Comparison of ENCODE assay signal across 12 cellular contexts in the genomic region with DNA sequence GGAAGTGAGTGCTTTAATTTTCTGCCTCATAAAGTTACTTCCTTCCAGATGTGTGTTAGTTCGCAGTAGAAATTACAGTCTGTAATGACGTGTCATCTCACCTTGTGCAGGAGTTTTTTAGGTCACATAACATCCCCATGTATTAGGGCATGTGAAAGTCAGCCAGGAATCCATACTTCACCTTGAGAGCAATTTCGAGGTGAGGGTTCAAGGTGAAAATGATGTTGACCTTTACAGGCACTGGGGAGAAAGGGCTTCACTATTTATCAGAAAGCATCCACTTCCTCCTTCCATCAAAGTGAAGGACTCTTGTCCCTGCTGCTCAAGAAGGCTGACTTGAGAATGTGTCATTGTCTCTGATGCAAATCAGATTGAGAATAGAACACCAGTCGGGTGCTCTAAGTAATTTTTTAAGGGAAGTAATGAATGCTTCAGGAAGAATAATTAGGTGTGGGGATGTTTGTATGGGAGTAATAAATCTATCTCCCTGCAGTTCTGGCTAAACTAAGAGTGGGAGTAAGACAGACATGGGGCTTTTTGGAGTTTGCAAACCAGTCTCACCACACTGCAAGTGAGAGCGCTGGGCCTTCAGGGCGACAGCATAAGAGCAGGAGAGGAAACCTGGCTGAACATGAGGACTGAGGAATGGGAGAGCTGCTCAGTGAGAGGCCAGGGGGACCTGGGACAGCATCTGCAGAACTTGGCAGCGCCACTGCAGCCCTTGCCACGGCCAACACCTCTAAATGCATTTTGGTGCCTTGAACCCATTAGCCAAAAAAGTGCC.
DNase-seq lines count a peak whose midpoint lies in the region; ATAC-seq and TF ChIP-seq lines count a peak whose summit lies in the region.
"Had no signal": no experiment of that assay in that cellular context is flagged by ENCODE, and none has a peak within 500 bp of the region (broad histone marks: within the 10 kb centered on the region; RNA-seq: fewer than 3 reads in every experiment).

No MANE protein-coding gene starts in this region.

- ATAC-seq in GM18867 (IDR thresholded peaks at IDR 0.05; ENCODE audit: unreplicated experiment) (peak; percentile 75), GM21529 (IDR thresholded peaks at IDR 0.05; ENCODE audit: unreplicated experiment) (peak; percentile 72), HG03139 (IDR thresholded peaks at IDR 0.05; ENCODE audit: unreplicated experiment) (peak; percentile 47), lower lobe of right lung (peak; percentile 45 to 69)
- no peak for ATAC-seq in CD8-positive, alpha-beta T cell

- 70 to 75% (median 72%) methylated on average over 8 of the region's 8 CpGs for WGBS in stomach, 5 donors

- H3K36me3 ChIP-seq in lower lobe of right lung (peaks cover 6% of the 10 kb centered on the region), stomach (peaks cover 0 to 4% (median 2%) of the 10 kb centered on the region in 4 donors)
- no peaks in the 10 kb centered on the region for H3K36me3 ChIP-seq in CD8-positive, alpha-beta T cell (ENCODE audit: insufficient read depth, low read length)

- no peak for TF ChIP-seq EP300 in stomach (IDR thresholded peaks at IDR 0.05)

- peaks cover 40% of the 10 kb centered on the region for H3K27me3 Mint-ChIP-seq in activated CD4-positive, alpha-beta memory T cell treated with anti-CD3 and anti-CD28 coated beads, Interleukin-2, amount 10 ng/mL, durations not matched to agents 7 days and 5 days
- H3K27me3 Mint-ChIP-seq in immature natural killer cell (ENCODE audit: low read depth in 3 of 3) = peaks cover 0 to 5% (median 5%) of the 10 kb centered on the region in 3 donors
- H3K27me3 Mint-ChIP-seq in CD8-positive, alpha-beta T cell (ENCODE audit: low read depth) = peaks cover 6% of the 10 kb centered on the region

- no peak for TF ChIP-seq POLR2A in stomach (IDR thresholded peaks at IDR 0.05)

- no peaks in the 10 kb centered on the region for H3K36me3 Mint-ChIP-seq in activated CD4-positive, alpha-beta memory T cell treated with anti-CD3 and anti-CD28 coated beads, Interleukin-2, amount 10 ng/mL, durations not matched to agents 7 days and 5 days (ENCODE audit: low read depth)
- no peaks in the 10 kb centered on the region for H3K36me3 Mint-ChIP-seq in immature natural killer cell
- H3K36me3 Mint-ChIP-seq in CD8-positive, alpha-beta T cell = no peaks in the 10 kb centered on the region

- no peaks in the 10 kb centered on the region for H3K4me1 Mint-ChIP-seq in activated CD4-positive, alpha-beta memory T cell treated with anti-CD3 and anti-CD28 coated beads, Interleukin-2, amount 10 ng/mL, durations not matched to agents 7 days and 5 days
- no peaks in the 10 kb centered on the region for H3K4me1 Mint-ChIP-seq in immature natural killer cell
- H3K4me1 Mint-ChIP-seq in CD8-positive, alpha-beta T cell (ENCODE audit: low read depth) = no peaks in the 10 kb centered on the region

- H3K9me3 ChIP-seq in lower lobe of right lung (no peaks in the 10 kb centered on the region), stomach (no peaks in the 10 kb centered on the region)
- H3K9me3 ChIP-seq in CD8-positive, alpha-beta T cell (ENCODE audit: low read length) = no peaks in the 10 kb centered on the region
- H3K9me3 ChIP-seq: heart right ventricle had no signal

- TF ChIP-seq CTCF in lower lobe of right lung (IDR thresholded peaks at IDR 0.05) = no peak
- no peak for TF ChIP-seq CTCF in stomach (IDR thresholded peaks at IDR 0.05)
- no peak for TF ChIP-seq CTCF in CD8-positive, alpha-beta T cell (IDR thresholded peaks at IDR 0.05)

- CTCF ChIA-PET in activated CD4-positive, alpha-beta memory T cell treated with anti-CD3 and anti-CD28 coated beads, Interleukin-2, amount 10 ng/mL, durations not matched to agents 7 days and 5 days (lab: Charles Lee) = interaction anchor here (1.3 kb wide), 1 partner anchor 17 kb away, joined by 3 read pairs; no protein-coding TSS in a partner anchor
- CTCF ChIA-PET in CD8-positive, alpha-beta T cell (lab: Charles Lee) = interaction anchor here (0.8 kb wide), 1 partner anchor 14 kb away, joined by 3 read pairs; no protein-coding TSS in a partner anchor

- no peaks in the 10 kb centered on the region for H3K27me3 ChIP-seq in lower lobe of right lung (ENCODE audit: low read depth)
- no peaks in the 10 kb centered on the region for H3K27me3 ChIP-seq in stomach
- no peaks in the 10 kb centered on the region for H3K27me3 ChIP-seq in CD8-positive, alpha-beta T cell (ENCODE audit: insufficient read depth, low read length)
- H3K27me3 ChIP-seq: heart right ventricle had no signal

- H3K4me3 ChIP-seq in lower lobe of right lung (no peak overlapping the region), stomach (no peak overlapping the region)
- no peak overlapping the region for H3K4me3 ChIP-seq in CD8-positive, alpha-beta T cell (ENCODE audit: low read depth, low read length)
- H3K4me3 ChIP-seq: heart right ventricle had no signal

- H3K4me1 ChIP-seq in lower lobe of right lung = no peaks in the 10 kb centered on the region
- H3K4me1 ChIP-seq in stomach = no peaks in the 10 kb centered on the region
- no peaks in the 10 kb centered on the region for H3K4me1 ChIP-seq in CD8-positive, alpha-beta T cell (ENCODE audit: insufficient read depth, low read length)

- DNase-seq in lower lobe of right lung (no peak), stomach (no peak), immature natural killer cell (no peak)
- no peak for DNase-seq in activated CD4-positive, alpha-beta memory T cell treated with anti-CD3 and anti-CD28 coated beads, Interleukin-2, amount 10 ng/mL, durations not matched to agents 7 days and 5 days
- DNase-seq in CD8-positive, alpha-beta T cell = no peak
- DNase-seq: H7, heart right ventricle, NCI-H1417 treated with DMSO at 0.1 percent for 48 hours, SHP77 treated with DMSO at 0.1 percent for 48 hours had no signal

- H3K27ac Mint-ChIP-seq in activated CD4-positive, alpha-beta memory T cell treated with anti-CD3 and anti-CD28 coated beads, Interleukin-2, amount 10 ng/mL, durations not matched to agents 7 days and 5 days = no peak overlapping the region
- H3K27ac Mint-ChIP-seq in immature natural killer cell = no peak overlapping the region
- H3K27ac Mint-ChIP-seq in CD8-positive, alpha-beta T cell = no peak overlapping the region

- intact Hi-C loops in lower lobe of right lung (cut with DNase I) = no loop called here
- intact Hi-C loops in stomach (cut with DNase I; ENCODE audit: low total_unique reads) = no loop called here
- intact Hi-C loops in CD8-positive, alpha-beta T cell (cut with DNase I, micrococcal nuclease) = no loop called here

- POLR2A ChIA-PET in activated CD4-positive, alpha-beta memory T cell treated with anti-CD3 and anti-CD28 coated beads, Interleukin-2, amount 10 ng/mL, durations not matched to agents 7 days and 5 days (lab: Charles Lee) = no interaction called here
- POLR2A ChIA-PET in CD8-positive, alpha-beta T cell (lab: Charles Lee) = no interaction called here

- H3K27ac ChIP-seq in lower lobe of right lung (no peak overlapping the region), stomach (no peak overlapping the region)
- H3K27ac ChIP-seq in CD8-positive, alpha-beta T cell (ENCODE audit: low read depth, low read length) = no peak overlapping the region
- H3K27ac ChIP-seq: heart right ventricle had no signal

- no peak overlapping the region for H3K4me3 Mint-ChIP-seq in activated CD4-positive, alpha-beta memory T cell treated with anti-CD3 and anti-CD28 coated beads, Interleukin-2, amount 10 ng/mL, durations not matched to agents 7 days and 5 days
- H3K4me3 Mint-ChIP-seq in immature natural killer cell = no peak overlapping the region
- H3K4me3 Mint-ChIP-seq in CD8-positive, alpha-beta T cell = no peak overlapping the region

- H3K9me3 Mint-ChIP-seq in activated CD4-positive, alpha-beta memory T cell treated with anti-CD3 and anti-CD28 coated beads, Interleukin-2, amount 10 ng/mL, durations not matched to agents 7 days and 5 days = no peaks in the 10 kb centered on the region
- H3K9me3 Mint-ChIP-seq in immature natural killer cell = peaks cover 0 to 5% (median 0%) of the 10 kb centered on the region in 6 donors
- H3K9me3 Mint-ChIP-seq in CD8-positive, alpha-beta T cell = no peaks in the 10 kb centered on the region
